40 cellular contexts compared by ENCODE assay signal in the genomic region with DNA sequence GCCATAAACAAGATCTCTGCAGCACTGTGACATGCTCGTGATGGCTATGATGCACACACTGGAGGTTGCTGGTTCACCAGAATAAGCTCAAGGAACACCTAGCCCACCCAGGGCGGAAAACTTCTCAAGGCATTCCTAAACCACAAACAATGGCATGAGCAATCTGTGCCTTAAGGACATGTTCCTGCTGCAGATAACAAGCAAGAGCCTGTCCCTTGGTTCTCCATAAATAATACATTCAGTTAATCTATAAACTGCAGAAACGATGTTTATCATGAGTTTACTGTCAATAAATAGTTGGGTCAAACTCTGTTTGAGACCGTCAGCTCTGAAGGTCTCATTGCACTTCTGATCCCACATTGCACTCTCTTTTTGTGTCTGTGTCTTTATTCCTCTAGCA. TPM values are rescaled to one million over a fixed set of nuclear protein-coding genes. Genes with fewer than 3 reads are reported as not detected.
"Had no signal": no experiment of that assay in that cellular context is flagged by ENCODE, and none has a peak within 500 bp of the region (broad histone marks: within the 10 kb centered on the region; RNA-seq: fewer than 3 reads in every experiment).

No MANE protein-coding gene starts in this region.

- H3K27ac ChIP-seq: ascending aorta, cardiac muscle cell, VCaP had no signal

- H3K27me3 ChIP-seq: ascending aorta, cardiac muscle cell had no signal

- DNase-seq: activated B cell treated with CpG ODN at 0.5 μM for 24 hours; activated CD4-positive, alpha-beta memory T cell treated with anti-CD3 and anti-CD28 coated beads for 36 hours; activated CD4-positive, alpha-beta T cell treated with anti-CD3 and anti-CD28 coated beads for 4 hours; activated CD4-positive, alpha-beta T cell treated with anti-CD3 and anti-CD28 coated beads, Interleukin-2, amount 10 ng/mL, durations not matched to agents 24 days and 14 days; activated CD4-positive, alpha-beta T cell treated with anti-CD3 and anti-CD28 coated beads, Interleukin-2, amount 50 U/mL, for 1 hour; activated CD4-positive, alpha-beta T cell treated with anti-CD3 and anti-CD28 coated beads, Interleukin-2, amount 50 U/mL, for 4 hours; activated CD4-positive, CD25-positive, alpha-beta regulatory T cell treated with anti-CD3 and anti-CD28 coated beads, Interleukin-2, amount 50 U/mL, for 72 hours; activated CD8-positive, alpha-beta memory T cell treated with anti-CD3 and anti-CD28 coated beads, Interleukin-2, amount 50 U/mL, for 4 hours; activated CD8-positive, alpha-beta T cell treated with anti-CD3 and anti-CD28 coated beads for 36 hours; activated effector memory CD4-positive, alpha-beta T cell treated with anti-CD3 and anti-CD28 coated beads, Interleukin-2, amount 50 U/mL, for 16 hours; activated gamma-delta T cell treated with Interleukin-2 at 50 U/mL for 16 hours; activated naive CD4-positive, alpha-beta T cell; activated naive CD4-positive, alpha-beta T cell treated with anti-CD3 and anti-CD28 coated beads for 36 hours; activated naive CD4-positive, alpha-beta T cell treated with anti-CD3 and anti-CD28 coated beads, Interleukin-2, amount 50 U/mL, for 16 hours; activated naive CD8-positive, alpha-beta T cell treated with anti-CD3 and anti-CD28 coated beads, Interleukin-2, amount 10 ng/mL, durations not matched to agents 7 days and 5 days; activated naive CD8-positive, alpha-beta T cell treated with anti-CD3 and anti-CD28 coated beads, Interleukin-2, amount 50 U/mL, for 24 hours; activated T-cell treated with anti-CD3 and anti-CD28 coated beads for 4 hours; activated T-cell treated with anti-CD3 and anti-CD28 coated beads, Interleukin-2, amount 50 U/mL, for 1 hour; activated T-cell treated with anti-CD3 and anti-CD28 coated beads, Interleukin-2, amount 50 U/mL, for 4 hours; activated T-cell treated with anti-CD3 and anti-CD28 coated beads, Interleukin-2, amount 50 U/mL, for 72 hours; amygdala; anterior cingulate cortex; caudate nucleus; cerebellar nuclear complex; T-cell; T-helper 17 cell; T1000 had no signal

- FAIRE-seq: bronchial epithelial cell, TTC549 had no signal

- ATAC-seq: activated CD8-positive, alpha-beta T cell treated with anti-CD3 and anti-CD28 coated beads for 36 hours; activated naive CD8-positive, alpha-beta T cell treated with anti-CD3 and anti-CD28 coated beads, Interleukin-2, amount 50 U/mL, for 24 hours; activated T-cell treated with anti-CD3 and anti-CD28 coated beads, Interleukin-2, amount 50 U/mL, for 4 hours; activated T-cell treated with anti-CD3 and anti-CD28 coated beads, Interleukin-2, amount 50 U/mL, for 72 hours; activated T-helper 17 cell treated with anti-CD3 and anti-CD28 coated beads, Interleukin-2, amount 50 U/mL, for 72 hours; T-cell; T-helper 17 cell had no signal

- H3K36me3 ChIP-seq: ascending aorta, cardiac muscle cell had no signal

- H3K4me1 ChIP-seq: ascending aorta had no signal

- H3K27ac Mint-ChIP-seq: activated B cell treated with CpG ODN at 0.5 μM for 24 hours; activated CD4-positive, alpha-beta memory T cell treated with anti-CD3 and anti-CD28 coated beads for 36 hours; activated CD4-positive, alpha-beta T cell treated with anti-CD3 and anti-CD28 coated beads, Interleukin-2, amount 10 ng/mL, durations not matched to agents 24 days and 14 days; activated CD8-positive, alpha-beta T cell treated with anti-CD3 and anti-CD28 coated beads for 36 hours; activated naive CD4-positive, alpha-beta T cell treated with anti-CD3 and anti-CD28 coated beads for 36 hours; activated naive CD8-positive, alpha-beta T cell; activated naive CD8-positive, alpha-beta T cell treated with anti-CD3 and anti-CD28 coated beads, Interleukin-2, amount 10 ng/mL, durations not matched to agents 7 days and 5 days; activated naive CD8-positive, alpha-beta T cell treated with anti-CD3 and anti-CD28 coated beads, Interleukin-2, amount 50 U/mL, for 24 hours; activated T-cell treated with anti-CD3 and anti-CD28 coated beads, Interleukin-2, amount 50 U/mL, for 72 hours; activated T-helper 1 cell treated with anti-CD3 and anti-CD28 coated beads, Interleukin-12 subunit alpha, Interleukin-12 subunit beta, Interleukin-2, Interleukin-4 antibody, amounts not matched to agents 30 ng/mL and 10 ng/mL and 1 ng/mL, durations not matched to agents 14 hours and 24 hours and 36 hours; activated T-helper 17 cell treated with anti-CD3 and anti-CD28 coated beads, Interleukin-2, amount 50 U/mL, for 72 hours; brain; T-cell; T-helper 17 cell had no signal

- H3K4me3 ChIP-seq: ascending aorta, cardiac muscle cell had no signal

RNA-seq across cellular contexts. Expression of a gene that starts 44.5 kb away (rescaled TPM):
- total RNA-seq: activated B cell treated with CpG ODN at 0.5 μM for 24 hours; activated CD4-positive, alpha-beta memory T cell treated with anti-CD3 and anti-CD28 coated beads for 36 hours; activated CD4-positive, alpha-beta T cell treated with anti-CD3 and anti-CD28 coated beads, Interleukin-2, amount 10 ng/mL, durations not matched to agents 24 days and 14 days; activated CD8-positive, alpha-beta memory T cell treated with anti-CD3 and anti-CD28 coated beads for 36 hours; activated T-cell treated with anti-CD3 and anti-CD28 coated beads, Interleukin-2, amount 50 U/mL, for 4 hours; activated T-helper 1 cell treated with anti-CD3 and anti-CD28 coated beads, Interleukin-12 subunit alpha, Interleukin-12 subunit beta, Interleukin-2, Interleukin-4 antibody, amounts not matched to agents 30 ng/mL and 10 ng/mL and 1 ng/mL, durations not matched to agents 14 hours and 24 hours and 36 hours; ascending aorta; chondrocyte; T-cell; T-helper 1 cell treated with Interleukin-12 subunit alpha and Interleukin-12 subunit beta and Interleukin-4 antibody, amounts not matched to agents 30 ng/mL and 1 ng/mL, for 36 hours; T-helper 17 cell; T-helper 2 cell treated with Interferon-gamma antibody and Interleukin-4, amounts not matched to agents 100 ng/mL and 5 ng/mL, for 36 hours had no signal
